ENCODE assay signal across 22 cellular contexts in the genomic region with DNA sequence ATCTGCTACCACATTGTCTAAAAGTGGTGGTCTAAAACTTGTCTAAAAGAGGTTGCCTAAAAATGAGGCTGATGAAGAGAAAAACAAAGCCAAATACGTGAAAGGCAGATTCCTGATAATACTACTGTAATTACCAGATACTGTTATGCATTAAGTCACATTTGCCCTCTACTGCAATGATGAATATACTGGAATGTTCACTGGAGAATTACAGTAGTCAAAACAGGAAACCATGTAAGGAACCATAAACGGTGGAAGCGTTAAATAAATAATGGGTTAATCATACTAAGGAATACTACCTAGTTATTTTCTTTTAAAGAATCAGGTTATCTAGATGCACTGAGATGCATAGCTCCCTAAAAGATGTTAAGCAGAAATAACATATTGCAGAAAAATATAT.
"Had no signal": no experiment of that assay in that cellular context is flagged by ENCODE, and none has a peak within 500 bp of the region (broad histone marks: within the 10 kb centered on the region; RNA-seq: fewer than 3 reads in every experiment).

No MANE protein-coding gene starts in this region.

- H3K27ac Mint-ChIP-seq: activated CD4-positive, alpha-beta memory T cell treated with anti-CD3 and anti-CD28 coated beads for 36 hours; activated CD4-positive, alpha-beta T cell treated with anti-CD3 and anti-CD28 coated beads, Interleukin-2, amount 10 ng/mL, durations not matched to agents 7 days and 5 days; activated naive CD4-positive, alpha-beta T cell treated with anti-CD3 and anti-CD28 coated beads for 36 hours; activated naive CD8-positive, alpha-beta T cell; activated T-helper 17 cell treated with anti-CD3 and anti-CD28 coated beads, Interleukin-2, amount 50 U/mL, for 72 hours; T-helper 1 cell treated with Interleukin-12 subunit alpha and Interleukin-12 subunit beta and Interleukin-4 antibody, amounts not matched to agents 30 μg/mL and 1 μg/mL, for 36 hours had no signal

- H3K36me3 Mint-ChIP-seq: activated CD4-positive, alpha-beta memory T cell treated with anti-CD3 and anti-CD28 coated beads for 36 hours; activated naive CD8-positive, alpha-beta T cell had no signal

- DNase-seq: activated CD4-positive, alpha-beta memory T cell treated with anti-CD3 and anti-CD28 coated beads for 36 hours; activated CD4-positive, alpha-beta T cell treated with anti-CD3 and anti-CD28 coated beads, Interleukin-2, amount 10 ng/mL, durations not matched to agents 7 days and 5 days; activated CD4-positive, CD25-positive, alpha-beta regulatory T cell; activated CD8-positive, alpha-beta memory T cell treated with anti-CD3 and anti-CD28 coated beads for 24 hours; activated gamma-delta T cell; activated naive CD4-positive, alpha-beta T cell treated with anti-CD3 and anti-CD28 coated beads for 36 hours; activated T-cell treated with anti-CD3 and anti-CD28 coated beads, Interleukin-2, amount 50 U/mL, for 48 hours; amygdala; cerebellar nuclear complex; MM.1S; NCI-H1105; NCI-H1436; NCI-H1694 treated with DMSO at 0.1 percent for 48 hours; NCI-H2029 treated with DMSO at 0.1 percent for 48 hours; NCI-H510A treated with DMSO at 0.1 percent for 48 hours; NCI-H69; NK-92 treated with Interleukin-12 subunit alpha and Interleukin-12 subunit beta, amount 100 ng/mL, for 24 hours; OCI-M1; SHP77 had no signal

- H3K4me3 Mint-ChIP-seq: activated CD4-positive, alpha-beta memory T cell treated with anti-CD3 and anti-CD28 coated beads for 36 hours; activated CD4-positive, alpha-beta T cell treated with anti-CD3 and anti-CD28 coated beads, Interleukin-2, amount 10 ng/mL, durations not matched to agents 7 days and 5 days; activated naive CD4-positive, alpha-beta T cell treated with anti-CD3 and anti-CD28 coated beads for 36 hours; activated naive CD8-positive, alpha-beta T cell; activated T-helper 17 cell treated with anti-CD3 and anti-CD28 coated beads, Interleukin-2, amount 50 U/mL, for 72 hours; T-helper 1 cell treated with Interleukin-12 subunit alpha and Interleukin-12 subunit beta and Interleukin-4 antibody, amounts not matched to agents 30 μg/mL and 1 μg/mL, for 36 hours had no signal

- ATAC-seq: activated T-helper 17 cell treated with anti-CD3 and anti-CD28 coated beads, Interleukin-2, amount 50 U/mL, for 72 hours had no signal

- H3K9me3 Mint-ChIP-seq: activated CD4-positive, alpha-beta memory T cell treated with anti-CD3 and anti-CD28 coated beads for 36 hours; activated naive CD4-positive, alpha-beta T cell treated with anti-CD3 and anti-CD28 coated beads for 36 hours; activated T-helper 17 cell treated with anti-CD3 and anti-CD28 coated beads, Interleukin-2, amount 50 U/mL, for 72 hours; T-helper 1 cell treated with Interleukin-12 subunit alpha and Interleukin-12 subunit beta and Interleukin-4 antibody, amounts not matched to agents 30 μg/mL and 1 μg/mL, for 36 hours had no signal
